In genomic region chr2:29307522-29307921, GRCh38 we compare ENCODE assay signal across 1 cellular context.
TF ChIP-seq lines count a peak whose summit lies in the region.

No MANE protein-coding gene starts in this region.

TF ChIP-seq in SK-N-SH treated with all-trans-retinoic acid at 6 μM for 48 hours, 23 proteins besides CTCF, POLR2A, EP300 and RAD21 (continued from another document):
- TF ChIP-seq POU6F1 (CRISPR knock-in tag; IDR thresholded peaks at IDR 0.05; ENCODE audit: borderline replicate concordance, low read depth) (no peak), SNAI2 (CRISPR knock-in tag; IDR thresholded peaks at IDR 0.05) (0 out of 2 replicates have a peak, but pooled peaks have one; percentile 28), ZC3H10 (CRISPR knock-in tag; IDR thresholded peaks at IDR 0.05) (no peak), ZFP3 (CRISPR knock-in tag; IDR thresholded peaks at IDR 0.05) (no peak), RARB (CRISPR knock-in tag; IDR thresholded peaks at IDR 0.05) (no peak), PPARA (CRISPR knock-in tag; IDR thresholded peaks at IDR 0.05; ENCODE audit: borderline replicate concordance) (0 out of 2 replicates have a peak, but pooled peaks have one; percentile 17), TOX (CRISPR knock-in tag; IDR thresholded peaks at IDR 0.05; ENCODE audit: borderline replicate concordance) (no peak), ZNF565 (CRISPR knock-in tag; conservative IDR thresholded peaks at IDR 0.05; ENCODE audit: low read depth) (no peak), ARNTL (CRISPR knock-in tag; IDR thresholded peaks at IDR 0.05; ENCODE audit: borderline replicate concordance, low read depth) (no peak), PATZ1 (CRISPR knock-in tag; IDR thresholded peaks at IDR 0.05; ENCODE audit: borderline replicate concordance) (no peak)
